Comparison of ENCODE assay signal across 10 cellular contexts in genomic region chr16:51154271-51155171, GRCh38. TPM values are rescaled to one million over a fixed set of nuclear protein-coding genes. Genes with fewer than 3 reads are reported as not detected.
DNase-seq lines count a peak whose midpoint lies in the region; ATAC-seq lines count a peak whose summit lies in the region.
"Had no signal": no experiment of that assay in that cellular context is flagged by ENCODE, and none has a peak within 500 bp of the region (broad histone marks: within the 10 kb centered on the region; RNA-seq: fewer than 3 reads in every experiment).

No MANE protein-coding gene starts in this region.

- peaks cover 35 to 64% (median 46%) of the 10 kb centered on the region in 5 donors for H3K27me3 ChIP-seq in subcutaneous abdominal adipose tissue (ENCODE audit: control insufficient read depth in 5 of 5, insufficient read depth in 4 of 5, low read length in 5 of 5)

- H3K4me1 ChIP-seq in subcutaneous abdominal adipose tissue (ENCODE audit: control insufficient read depth in 5 of 5, insufficient read depth in 5 of 5, low read length in 5 of 5) = peaks cover 0 to 45% (median 41%) of the 10 kb centered on the region in 5 donors

- H3K9me3 ChIP-seq in subcutaneous abdominal adipose tissue (ENCODE audit: control insufficient read depth in 5 of 5, low read length in 5 of 5) = no peaks in the 10 kb centered on the region

- H3K4me3 ChIP-seq in subcutaneous abdominal adipose tissue (ENCODE audit: low read depth in 1 of 5, low read length in 5 of 5) = peak overlapping the region in 4 of 5 donors; percentile 17 to 56 (median 44)

- H3K9ac ChIP-seq in subcutaneous abdominal adipose tissue (ENCODE audit: low read length in 5 of 5) = no peak overlapping the region

- no peak for ATAC-seq in left lobe of liver

- no peak overlapping the region for H3K27ac ChIP-seq in subcutaneous abdominal adipose tissue (ENCODE audit: low read depth, low read length)

- no peaks in the 10 kb centered on the region for H3K36me3 ChIP-seq in subcutaneous abdominal adipose tissue (ENCODE audit: control insufficient read depth in 5 of 5, insufficient read depth in 5 of 5, low read length in 5 of 5)

- DNase-seq in M059J (ENCODE audit: low read depth) (peak; percentile 68), ecto neural progenitor cell (ENCODE audit: low spot score) (peak; percentile 79), left lobe of liver (ENCODE audit: low spot score) (peak; percentile 67), SK-N-DZ (ENCODE audit: low spot score) (no peak), NCI-H345 treated with DMSO at 0.1 percent for 48 hours (lab: John Stamatoyannopoulos, UW; ENCODE audit: unreplicated experiment) (no peak), NCI-H2227 treated with DMSO at 0.1 percent for 48 hours (lab: John Stamatoyannopoulos, UW) (no peak)
- DNase-seq: activated CD8-positive, alpha-beta memory T cell treated with anti-CD3 and anti-CD28 coated beads for 24 hours; NCI-H146 had no signal

RNA-seq across cellular contexts. Expression of gene SALL1, which starts 3.5 kb away (rescaled TPM):
- total RNA-seq in M059J (2014; rRNA removed; shearing (Covaris generic)) = 9.5 and 12.1 TPM in 2 replicates
- total RNA-seq in left lobe of liver = 27.9 TPM
- 0.29 and 0.39 TPM in 2 replicates for polyA plus RNA-seq in SK-N-DZ (2014; cell fraction: cytosol; rRNA removed)
- polyA plus RNA-seq in SK-N-DZ (2014; cell fraction: nucleus; rRNA removed) = 0.09 and 1.2 TPM in 2 replicates
- total RNA-seq: lung microvascular endothelial cell had no signal

Comparison
In these comparisons a context has a peak if more than half of its experiments do, and no peak if none do; other contexts are left out.
1. DNase-seq: peak in M059J (single experiment), ecto neural progenitor cell (single experiment) and left lobe of liver (single experiment); none in SK-N-DZ (single experiment), NCI-H345 treated with DMSO at 0.1 percent for 48 hours (single experiment) and NCI-H2227 treated with DMSO at 0.1 percent for 48 hours (single experiment).